Comparison of ENCODE assay signal across 20 cellular contexts in the genomic region with DNA sequence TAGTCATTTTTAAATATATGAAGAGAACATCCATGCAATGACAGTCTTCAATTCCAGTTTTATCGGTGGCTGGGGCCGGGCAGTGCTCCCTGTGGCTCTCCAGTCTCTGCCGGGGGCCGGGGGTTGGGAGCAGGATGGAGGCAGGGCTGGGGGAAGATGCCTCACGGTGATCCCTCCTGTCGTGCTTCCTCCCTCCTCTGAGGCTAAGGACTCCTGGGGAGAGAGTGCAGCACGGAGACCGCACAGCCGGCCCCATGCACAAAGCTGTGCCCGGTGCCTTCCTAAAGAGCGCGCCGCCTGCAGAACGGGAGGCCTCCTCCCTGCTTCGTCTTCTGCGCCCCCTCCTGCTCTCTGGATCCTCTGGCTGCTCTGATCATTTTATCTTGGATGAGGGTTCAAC. TPM values are rescaled to one million over a fixed set of nuclear protein-coding genes. Genes with fewer than 3 reads are reported as not detected.
A peak's percentile ranks its signal among the peaks of the same experiment; 100 is the strongest.
DNase-seq lines count a peak whose midpoint lies in the region; ATAC-seq and TF ChIP-seq lines count a peak whose summit lies in the region.
"Had no signal": no experiment of that assay in that cellular context is flagged by ENCODE, and none has a peak within 500 bp of the region (broad histone marks: within the 10 kb centered on the region; RNA-seq: fewer than 3 reads in every experiment).

No MANE protein-coding gene starts in this region.

- H3K27ac Mint-ChIP-seq in activated CD4-positive, alpha-beta memory T cell treated with anti-CD3 and anti-CD28 coated beads, Interleukin-2, amount 10 ng/mL, durations not matched to agents 7 days and 5 days: no peak overlapping the region
- H3K27ac Mint-ChIP-seq: activated naive CD8-positive, alpha-beta T cell treated with anti-CD3 and anti-CD28 coated beads, Interleukin-2, amount 50 U/mL, for 24 hours; naive thymus-derived CD4-positive, alpha-beta T cell; stimulated activated naive B cell treated with anti-CD40 and anti-IgM and Interleukin-4, amounts not matched to agents 10 μg/mL and 1 μg/mL and 100 μg/mL, for 72 hours had no signal

- ATAC-seq in upper lobe of left lung (ENCODE audit: low FRiP score in 2 of 2): no peak
- no peak for ATAC-seq in psoas muscle
- ATAC-seq: activated naive CD8-positive, alpha-beta T cell treated with anti-CD3 and anti-CD28 coated beads, Interleukin-2, amount 50 U/mL, for 24 hours; heart right ventricle; naive thymus-derived CD4-positive, alpha-beta T cell; stimulated activated naive B cell treated with anti-CD40 and anti-IgM and Interleukin-4, amounts not matched to agents 10 μg/mL and 1 μg/mL and 100 μg/mL, for 72 hours had no signal

- peak; percentile 18 for DNase-seq in Daoy (ENCODE audit: low read depth)
- DNase-seq in mesenchymal stem cell: no peak
- DNase-seq in activated CD4-positive, alpha-beta memory T cell treated with anti-CD3 and anti-CD28 coated beads, Interleukin-2, amount 10 ng/mL, durations not matched to agents 7 days and 5 days: no peak
- DNase-seq in NCI-H2107 treated with DMSO at 0.1 percent for 48 hours (lab: John Stamatoyannopoulos, UW; ENCODE audit: unreplicated experiment): no peak
- no peak for DNase-seq in upper lobe of left lung
- DNase-seq in psoas muscle: no peak
- DNase-seq: activated naive CD8-positive, alpha-beta T cell treated with anti-CD3 and anti-CD28 coated beads, Interleukin-2, amount 50 U/mL, for 24 hours; GDM1; heart right ventricle; KBM-7; naive thymus-derived CD4-positive, alpha-beta T cell; NCI-H2029 treated with DMSO at 0.1 percent for 48 hours; NCI-H526; OCI-M1; SHP77; stimulated activated naive B cell treated with anti-CD40 and anti-IgM and Interleukin-4, amounts not matched to agents 10 μg/mL and 1 μg/mL and 100 μg/mL, for 72 hours had no signal

- CTCF ChIA-PET in activated CD4-positive, alpha-beta memory T cell treated with anti-CD3 and anti-CD28 coated beads, Interleukin-2, amount 10 ng/mL, durations not matched to agents 7 days and 5 days (lab: Charles Lee): no interaction called here

- H3K9me3 Mint-ChIP-seq in activated CD4-positive, alpha-beta memory T cell treated with anti-CD3 and anti-CD28 coated beads, Interleukin-2, amount 10 ng/mL, durations not matched to agents 7 days and 5 days: no peaks in the 10 kb centered on the region
- H3K9me3 Mint-ChIP-seq: activated naive CD8-positive, alpha-beta T cell treated with anti-CD3 and anti-CD28 coated beads, Interleukin-2, amount 50 U/mL, for 24 hours; naive thymus-derived CD4-positive, alpha-beta T cell; stimulated activated naive B cell treated with anti-CD40 and anti-IgM and Interleukin-4, amounts not matched to agents 10 μg/mL and 1 μg/mL and 100 μg/mL, for 72 hours had no signal

- H3K4me1 Mint-ChIP-seq in activated CD4-positive, alpha-beta memory T cell treated with anti-CD3 and anti-CD28 coated beads, Interleukin-2, amount 10 ng/mL, durations not matched to agents 7 days and 5 days: no peaks in the 10 kb centered on the region
- H3K4me1 Mint-ChIP-seq: activated naive CD8-positive, alpha-beta T cell treated with anti-CD3 and anti-CD28 coated beads, Interleukin-2, amount 50 U/mL, for 24 hours; naive thymus-derived CD4-positive, alpha-beta T cell; stimulated activated naive B cell treated with anti-CD40 and anti-IgM and Interleukin-4, amounts not matched to agents 10 μg/mL and 1 μg/mL and 100 μg/mL, for 72 hours had no signal

- no peak overlapping the region for H3K4me3 Mint-ChIP-seq in activated CD4-positive, alpha-beta memory T cell treated with anti-CD3 and anti-CD28 coated beads, Interleukin-2, amount 10 ng/mL, durations not matched to agents 7 days and 5 days
- H3K4me3 Mint-ChIP-seq: activated naive CD8-positive, alpha-beta T cell treated with anti-CD3 and anti-CD28 coated beads, Interleukin-2, amount 50 U/mL, for 24 hours; naive thymus-derived CD4-positive, alpha-beta T cell; stimulated activated naive B cell treated with anti-CD40 and anti-IgM and Interleukin-4, amounts not matched to agents 10 μg/mL and 1 μg/mL and 100 μg/mL, for 72 hours had no signal

- H3K23ac ChIP-seq in mesenchymal stem cell (ENCODE audit: low read length in 2 of 2): no peak overlapping the region

- H3K4ac ChIP-seq in mesenchymal stem cell (ENCODE audit: low read depth in 1 of 2, low read length in 2 of 2): no peak overlapping the region

- no peak overlapping the region for H4K91ac ChIP-seq in mesenchymal stem cell (ENCODE audit: low read length)

- H3K9me3 ChIP-seq in HUES6 (ENCODE audit: control insufficient read depth, insufficient read depth, low read depth, low read length) (peaks cover under 1% of the 10 kb centered on the region; the same call in 1 of the 2 replicates), ectodermal cell (ENCODE audit: control insufficient read depth, low read length) (no peaks in the 10 kb centered on the region), mesenchymal stem cell (ENCODE audit: control insufficient read depth, low read length) (peaks cover under 1% of the 10 kb centered on the region), upper lobe of left lung (no peaks in the 10 kb centered on the region), psoas muscle (no peaks in the 10 kb centered on the region)
- H3K9me3 ChIP-seq: heart right ventricle had no signal

- no peak overlapping the region for H2AFZ ChIP-seq in mesenchymal stem cell (ENCODE audit: low read depth, low read length)

- no peak overlapping the region for H3K14ac ChIP-seq in mesenchymal stem cell (ENCODE audit: low read length in 2 of 2)

- H2AK5ac ChIP-seq in mesenchymal stem cell (ENCODE audit: low read length, severe bottlenecking): no peak overlapping the region

- 16% methylated on average over 16 of the region's 16 CpGs for WGBS in ectodermal cell, 2 experiments
- WGBS in mesenchymal stem cell: 44% methylated on average over 16 of the region's 16 CpGs
- WGBS in upper lobe of left lung, 2 donors: 60 to 62% methylated on average over 12 to 13 of the region's 16 CpGs
- WGBS in psoas muscle, 3 donors: 18 to 25% (median 21%) methylated on average over 16 of the region's 16 CpGs

- no peak overlapping the region for H2BK120ac ChIP-seq in mesenchymal stem cell (ENCODE audit: low read depth, low read length)

- H3K4me3 ChIP-seq in HUES6 (ENCODE audit: low read depth, low read length) (peak overlapping the region; percentile 12), ectodermal cell (ENCODE audit: insufficient read depth, low read depth, low read length) (peak overlapping the region; percentile 14), mesenchymal stem cell (ENCODE audit: insufficient read depth in 1 of 2, low read depth in 1 of 2, low read length in 2 of 2) (peak overlapping the region in 1 of 2 experiments; percentile 18), upper lobe of left lung (no peak overlapping the region), psoas muscle (no peak overlapping the region)
- H3K4me3 ChIP-seq: coronary artery, heart right ventricle had no signal

- H3K36me3 Mint-ChIP-seq in activated CD4-positive, alpha-beta memory T cell treated with anti-CD3 and anti-CD28 coated beads, Interleukin-2, amount 10 ng/mL, durations not matched to agents 7 days and 5 days (ENCODE audit: low read depth): no peaks in the 10 kb centered on the region
- H3K36me3 Mint-ChIP-seq: stimulated activated naive B cell treated with anti-CD40 and anti-IgM and Interleukin-4, amounts not matched to agents 10 μg/mL and 1 μg/mL and 100 μg/mL, for 72 hours had no signal

- peak overlapping the region; percentile 68 for H3K4me2 ChIP-seq in mesenchymal stem cell (ENCODE audit: low read length, poor library complexity, severe bottlenecking)

- H3K27ac ChIP-seq in HUES6 (ENCODE audit: low read depth, low read length): no peak overlapping the region
- H3K27ac ChIP-seq in ectodermal cell (ENCODE audit: insufficient read depth, low read depth, low read length, poor library complexity, severe bottlenecking): no peak overlapping the region
- H3K27ac ChIP-seq in mesenchymal stem cell (ENCODE audit: low read length, poor library complexity, severe bottlenecking): no peak overlapping the region
- no peak overlapping the region for H3K27ac ChIP-seq in upper lobe of left lung
- H3K27ac ChIP-seq in psoas muscle: no peak overlapping the region
- H3K27ac ChIP-seq: C4-2B, coronary artery, heart right ventricle had no signal

- H3K9ac ChIP-seq in HUES6 (ENCODE audit: low read length): no peak overlapping the region
- no peak overlapping the region for H3K9ac ChIP-seq in mesenchymal stem cell (ENCODE audit: low read length)

- TF ChIP-seq CTCF in upper lobe of left lung (IDR thresholded peaks at IDR 0.05) (no peak), psoas muscle (IDR thresholded peaks at IDR 0.05) (no peak)

- H2BK5ac ChIP-seq in mesenchymal stem cell (ENCODE audit: low read depth, low read length, poor library complexity, severe bottlenecking): no peak overlapping the region

- H2BK12ac ChIP-seq in mesenchymal stem cell (ENCODE audit: low read length in 2 of 2): no peak overlapping the region

- H3K27me3 Mint-ChIP-seq in activated CD4-positive, alpha-beta memory T cell treated with anti-CD3 and anti-CD28 coated beads, Interleukin-2, amount 10 ng/mL, durations not matched to agents 7 days and 5 days: peaks cover 10% of the 10 kb centered on the region
- H3K27me3 Mint-ChIP-seq: activated naive CD8-positive, alpha-beta T cell treated with anti-CD3 and anti-CD28 coated beads, Interleukin-2, amount 50 U/mL, for 24 hours had no signal

- no peak overlapping the region for H4K8ac ChIP-seq in mesenchymal stem cell (ENCODE audit: low read length)

- no peak overlapping the region for H2BK15ac ChIP-seq in mesenchymal stem cell (ENCODE audit: low read depth, poor library complexity, severe bottlenecking)

- no peak overlapping the region for H3K18ac ChIP-seq in mesenchymal stem cell (ENCODE audit: low read depth in 1 of 2, low read length in 2 of 2)

- H3K27me3 ChIP-seq in HUES6 (ENCODE audit: control insufficient read depth, insufficient read depth, low read length) (no peaks in the 10 kb centered on the region), ectodermal cell (ENCODE audit: control insufficient read depth, insufficient read depth, low read length, poor library complexity, severe bottlenecking) (peaks cover 5% of the 10 kb centered on the region), mesenchymal stem cell (ENCODE audit: control insufficient read depth in 1 of 2, insufficient read depth in 1 of 2, low read length in 2 of 2) (peaks cover 30 to 85% of the 10 kb centered on the region in 2 experiments), upper lobe of left lung (no peaks in the 10 kb centered on the region), psoas muscle (ENCODE audit: insufficient read depth in 3 of 3, low read length in 2 of 3) (peaks cover 0 to 32% (median 0%) of the 10 kb centered on the region in 3 donors)

- intact Hi-C loops in psoas muscle (cut with DNase I): no loop called here

- H3K4me1 ChIP-seq in HUES6 (ENCODE audit: control insufficient read depth, insufficient read depth, low read length) (peaks cover 33% of the 10 kb centered on the region), ectodermal cell (ENCODE audit: control insufficient read depth, insufficient read depth, low read length) (peaks cover 16% of the 10 kb centered on the region), mesenchymal stem cell (ENCODE audit: control insufficient read depth, insufficient read depth, low read depth, low read length) (peaks cover 8% of the 10 kb centered on the region), upper lobe of left lung (no peaks in the 10 kb centered on the region), psoas muscle (no peaks in the 10 kb centered on the region)
- H3K4me1 ChIP-seq: heart right ventricle had no signal

- no peak for TF ChIP-seq EP300 in upper lobe of left lung (IDR thresholded peaks at IDR 0.05)

- no peaks in the 10 kb centered on the region for H3K79me1 ChIP-seq in mesenchymal stem cell (replicated peaks; ENCODE audit: low read length, poor library complexity, severe bottlenecking)

- POLR2A ChIA-PET in activated CD4-positive, alpha-beta memory T cell treated with anti-CD3 and anti-CD28 coated beads, Interleukin-2, amount 10 ng/mL, durations not matched to agents 7 days and 5 days (lab: Charles Lee): no interaction called here

- TF ChIP-seq POLR2A in upper lobe of left lung (IDR thresholded peaks at IDR 0.05): no peak

- H3K36me3 ChIP-seq in HUES6 (ENCODE audit: control insufficient read depth, insufficient read depth, low read length) (no peaks in the 10 kb centered on the region), ectodermal cell (ENCODE audit: control insufficient read depth, insufficient read depth, low read length) (no peaks in the 10 kb centered on the region), mesenchymal stem cell (ENCODE audit: control insufficient read depth in 1 of 2, insufficient read depth in 2 of 2, low read depth in 1 of 2, low read length in 2 of 2) (no peaks in the 10 kb centered on the region), upper lobe of left lung (no peaks in the 10 kb centered on the region), psoas muscle (ENCODE audit: insufficient read depth in 1 of 2, low read depth in 1 of 2) (no peaks in the 10 kb centered on the region)
- H3K36me3 ChIP-seq: heart right ventricle had no signal

RNA-seq across cellular contexts. Expression of a gene that starts 20.5 kb away (rescaled TPM):
- total RNA-seq in Daoy (2014; rRNA removed; shearing (Covaris generic)): 5.1 and 8.3 TPM in 2 replicates
- 1.3 TPM for polyA plus RNA-seq in ectodermal cell (2013, experiment 1 of 4)
- 1.5 TPM for polyA plus RNA-seq in ectodermal cell (2013, experiment 2 of 4)
- 2.0 TPM for polyA plus RNA-seq in ectodermal cell (2013, experiment 3 of 4)
- polyA plus RNA-seq in ectodermal cell (2013, experiment 4 of 4): 1.5 TPM
- 0.32 TPM for polyA plus RNA-seq in mesenchymal stem cell (2013, experiment 1 of 2)
- polyA plus RNA-seq in mesenchymal stem cell (2013, experiment 2 of 2): 0.08 TPM
- not detected for total RNA-seq in activated CD4-positive, alpha-beta memory T cell treated with anti-CD3 and anti-CD28 coated beads, Interleukin-2, amount 10 ng/mL, durations not matched to agents 7 days and 5 days
- total RNA-seq in upper lobe of left lung: under 1 TPM in 2 of 6 donors, not detected in 4; 0.54 TPM
- under 1 TPM in 1 of 4 donors, not detected in 3; 0.38 TPM for total RNA-seq in psoas muscle
- polyA plus RNA-seq in psoas muscle: 1 to 10 TPM in 1 of 3 donors, not detected in 2; 5.6 TPM
- total RNA-seq: naive thymus-derived CD4-positive, alpha-beta T cell had no signal
- polyA plus RNA-seq: naive thymus-derived CD4-positive, alpha-beta T cell had no signal

RNA-seq across cellular contexts. Expression of a gene that starts 46.4 kb away (rescaled TPM):
- 1.2 TPM in 1 of 2 replicates, not detected in the other for total RNA-seq in Daoy (2014; rRNA removed; shearing (Covaris generic))
- polyA plus RNA-seq in ectodermal cell (2013, experiment 1 of 4): 6.2 TPM
- 4.8 TPM for polyA plus RNA-seq in ectodermal cell (2013, experiment 2 of 4)
- 7.0 TPM for polyA plus RNA-seq in ectodermal cell (2013, experiment 3 of 4)
- 8.0 TPM for polyA plus RNA-seq in ectodermal cell (2013, experiment 4 of 4)
- polyA plus RNA-seq in mesenchymal stem cell (2013, experiment 1 of 2): 2.9 TPM
- 2.7 TPM for polyA plus RNA-seq in mesenchymal stem cell (2013, experiment 2 of 2)
- 10 to 100 TPM; 12.3 to 13.8 TPM for total RNA-seq in activated CD4-positive, alpha-beta memory T cell treated with anti-CD3 and anti-CD28 coated beads, Interleukin-2, amount 10 ng/mL, durations not matched to agents 7 days and 5 days
- total RNA-seq in upper lobe of left lung (1 to 10 TPM in 4 of 6 donors, under 1 TPM in 2; 0.76 to 7.3 (median 1.8) TPM), psoas muscle (under 1 TPM; 0.24 to 0.44 (median 0.37) TPM)
- polyA plus RNA-seq in psoas muscle: under 1 TPM; 0.03 to 0.25 (median 0.07) TPM

Comparison
In these comparisons a context has a peak if more than half of its experiments do, and no peak if none do; other contexts are left out.
1. H3K4me3 ChIP-seq: peak in HUES6 (single experiment) and ectodermal cell (single experiment); none in upper lobe of left lung (0 of 4) and psoas muscle (single experiment).